Comparison of ENCODE assay signal across 10 cellular contexts in the genomic region with DNA sequence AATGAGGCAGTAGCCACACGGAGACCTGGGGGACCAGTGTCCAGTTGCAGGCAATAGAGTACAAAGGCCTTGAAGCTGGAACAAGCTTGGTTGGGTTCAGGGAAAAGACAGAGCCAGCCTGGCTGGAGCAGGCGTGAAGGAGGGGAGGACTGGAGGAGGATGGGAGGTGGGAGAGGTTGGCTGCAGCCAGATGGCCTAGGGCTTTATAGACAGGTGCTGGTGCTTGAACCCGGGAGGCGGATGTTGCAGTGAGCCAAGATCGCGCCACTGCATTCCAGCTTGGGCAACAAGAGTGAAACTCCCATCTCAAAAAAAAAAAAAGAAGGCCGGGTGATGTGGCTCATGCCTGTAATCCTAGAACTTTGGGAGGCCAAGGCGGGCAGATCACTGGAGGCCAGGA. TPM values are rescaled to one million over a fixed set of nuclear protein-coding genes. Genes with fewer than 3 reads are reported as not detected.
A peak's percentile ranks its signal among the peaks of the same experiment; 100 is the strongest.
DNase-seq lines count a peak whose midpoint lies in the region; ATAC-seq and TF ChIP-seq lines count a peak whose summit lies in the region.
"Had no signal": no experiment of that assay in that cellular context is flagged by ENCODE, and none has a peak within 500 bp of the region (broad histone marks: within the 10 kb centered on the region; RNA-seq: fewer than 3 reads in every experiment).

No MANE protein-coding gene starts in this region.

- H3K9me2 ChIP-seq in PC-3 (replicated peaks; ENCODE audit: low read length), result no peaks in the 10 kb centered on the region

- H3K4me3 ChIP-seq in PC-3 (ENCODE audit: low read length), result peak overlapping the region; percentile 91
- H3K4me3 ChIP-seq in spleen, result peak overlapping the region in 1 of 8 donors; percentile 77

- H3K79me2 ChIP-seq in PC-3 (ENCODE audit: low read length), result peaks cover 66% of the 10 kb centered on the region

- intact Hi-C loops in PC-3 (cut with micrococcal nuclease), result loop anchor here (2.0 kb wide), 1 partner anchor 39 kb away; the partner anchor contains the start of gene C19orf33
- intact Hi-C loops in spleen (cut with DNase I; ENCODE audit: low total_unique reads), result no loop called here

- H3K36me3 ChIP-seq in PC-3 (ENCODE audit: low read depth, low read length) (no peaks in the 10 kb centered on the region), spleen (no peaks in the 10 kb centered on the region)

- no peaks in the 10 kb centered on the region for H3K27me3 Mint-ChIP-seq in T-helper 1 cell treated with Interleukin-12 subunit alpha and Interleukin-12 subunit beta and Interleukin-4 antibody, amounts not matched to agents 30 μg/mL and 1 μg/mL, for 36 hours (ENCODE audit: low read depth)
- H3K27me3 Mint-ChIP-seq in glutamatergic neuron (ENCODE audit: unreplicated experiment) (peaks cover 2% of the 10 kb centered on the region), immature natural killer cell (ENCODE audit: low read depth in 3 of 3) (peaks cover 11 to 19% (median 11%) of the 10 kb centered on the region in 3 donors)

- H3K27me3 ChIP-seq in PC-3 (ENCODE audit: low read length), result no peaks in the 10 kb centered on the region
- H3K27me3 ChIP-seq in spleen (replicated peaks in 1 of 7), result peaks cover 0 to 12% (median 0%) of the 10 kb centered on the region in 7 donors

- peaks cover 60% of the 10 kb centered on the region for H3K4me1 ChIP-seq in PC-3 (ENCODE audit: insufficient read depth, low read length)
- H3K4me1 ChIP-seq in spleen, result peaks cover 0 to 60% (median 41%) of the 10 kb centered on the region in 6 donors

- H3K9me3 ChIP-seq in PC-3 (ENCODE audit: low read length) (no peaks in the 10 kb centered on the region), spleen (no peaks in the 10 kb centered on the region)

- ATAC-seq in PC-3, result no peak

- no TSS peak for BruUV-seq in PC-3 (replicated peaks; lab: Mats Ljungman, UMichigan)

- no peak for TF ChIP-seq CTCF in PC-3 (conservative IDR thresholded peaks at IDR 0.05; ENCODE audit: low read depth, low read length)
- no peak for TF ChIP-seq CTCF in glutamatergic neuron (IDR thresholded peaks at IDR 0.05; ENCODE audit: partially characterized antibody, unreplicated experiment)
- no peak for TF ChIP-seq CTCF in spleen (IDR thresholded peaks at IDR 0.05 in 8 of 11, conservative IDR thresholded peaks at IDR 0.05 in 3 of 11)

- H3K9me3 Mint-ChIP-seq in T-helper 1 cell treated with Interleukin-12 subunit alpha and Interleukin-12 subunit beta and Interleukin-4 antibody, amounts not matched to agents 30 μg/mL and 1 μg/mL, for 36 hours, result no peaks in the 10 kb centered on the region
- H3K9me3 Mint-ChIP-seq in glutamatergic neuron (ENCODE audit: unreplicated experiment) (peaks cover 8% of the 10 kb centered on the region), immature natural killer cell (no peaks in the 10 kb centered on the region)

- peaks cover 18% of the 10 kb centered on the region for H4K20me1 ChIP-seq in PC-3 (ENCODE audit: low read length)

- H3F3A ChIP-seq in PC-3 (ENCODE audit: low read length, unreplicated experiment), result no peaks in the 10 kb centered on the region

- peak overlapping the region; percentile 85 for H3K4me2 ChIP-seq in PC-3 (ENCODE audit: low read length)

- CTCF ChIA-PET in PC-3 (lab: Charles Lee), result no interaction called here

- H3K36me3 Mint-ChIP-seq in T-helper 1 cell treated with Interleukin-12 subunit alpha and Interleukin-12 subunit beta and Interleukin-4 antibody, amounts not matched to agents 30 μg/mL and 1 μg/mL, for 36 hours (ENCODE audit: low read depth), result peaks cover 3% of the 10 kb centered on the region
- H3K36me3 Mint-ChIP-seq in glutamatergic neuron (ENCODE audit: unreplicated experiment) (peaks cover 9% of the 10 kb centered on the region), immature natural killer cell (no peaks in the 10 kb centered on the region)

- DNase-seq in T-helper 1 cell (no peak), PC-3 (peak; percentile 37), glutamatergic neuron (no peak), spleen (no peak), immature natural killer cell (no peak), cerebellum (ENCODE audit: low spot score) (no peak), NCI-H748 (lab: John Stamatoyannopoulos, UW; ENCODE audit: unreplicated experiment) (no peak)
- DNase-seq: effector CD8-positive, alpha-beta T cell; NCI-H1436 treated with DMSO at 0.1 percent for 48 hours had no signal

- H2AFZ ChIP-seq in PC-3 (ENCODE audit: low read length), result no peak overlapping the region

- no peak for TF ChIP-seq POLR2A in spleen (IDR thresholded peaks at IDR 0.05)

- H3K9ac ChIP-seq in PC-3 (ENCODE audit: low read length), result peak overlapping the region; percentile 86

- WGBS in spleen, 5 donors, result 83 to 96% (median 91%) methylated on average over 8 of the region's 8 CpGs

- peak overlapping the region; percentile 88 for H3K27ac Mint-ChIP-seq in T-helper 1 cell treated with Interleukin-12 subunit alpha and Interleukin-12 subunit beta and Interleukin-4 antibody, amounts not matched to agents 30 μg/mL and 1 μg/mL, for 36 hours
- H3K27ac Mint-ChIP-seq in glutamatergic neuron (ENCODE audit: unreplicated experiment) (peak overlapping the region; percentile 83), immature natural killer cell (no peak overlapping the region)

- peaks cover 46% of the 10 kb centered on the region for H3K4me1 Mint-ChIP-seq in T-helper 1 cell treated with Interleukin-12 subunit alpha and Interleukin-12 subunit beta and Interleukin-4 antibody, amounts not matched to agents 30 μg/mL and 1 μg/mL, for 36 hours (ENCODE audit: low read depth)
- H3K4me1 Mint-ChIP-seq in glutamatergic neuron (ENCODE audit: low read depth, unreplicated experiment) (peaks cover 39% of the 10 kb centered on the region), immature natural killer cell (peaks cover 10 to 13% of the 10 kb centered on the region in 2 donors)

- peak overlapping the region; percentile 73 for H3K27ac ChIP-seq in PC-3 (ENCODE audit: low read length)
- H3K27ac ChIP-seq in spleen, result peak overlapping the region in 6 of 8 donors; percentile 81 to 90 (median 89)

- POLR2A ChIA-PET in PC-3 (lab: Charles Lee; ENCODE audit: unreplicated experiment), result interaction anchor here (0.6 to 1.9 kb wide), 3 partner anchors 24 to 766 kb away, joined by 3 to 7 read pairs (median 5); partner anchors contain the start of gene FBXO27

- H3K4me3 Mint-ChIP-seq in T-helper 1 cell treated with Interleukin-12 subunit alpha and Interleukin-12 subunit beta and Interleukin-4 antibody, amounts not matched to agents 30 μg/mL and 1 μg/mL, for 36 hours, result peak overlapping the region; percentile 89
- peak overlapping the region; percentile 96 for H3K4me3 Mint-ChIP-seq in glutamatergic neuron (ENCODE audit: unreplicated experiment)
- H3K4me3 Mint-ChIP-seq in immature natural killer cell, result no peak overlapping the region

RNA-seq across cellular contexts. Expression of gene SPINT2, which starts 1.7 kb away (rescaled TPM):
- 442 and 650 TPM in 2 replicates for total RNA-seq in PC-3 (2014; rRNA removed)
- total RNA-seq in glutamatergic neuron (ENCODE audit: unreplicated experiment), result 78.9 TPM
- 10 to 100 TPM; 41.2 to 87.8 (median 59.5) TPM for total RNA-seq in spleen
- 10 to 100 TPM; 63.2 to 82.9 (median 65.6) TPM for polyA plus RNA-seq in spleen
- 10 to 100 TPM in 2 of 3 donors, 1 to 10 TPM in 1; 4.3 to 29.1 (median 22.4) TPM for polyA plus RNA-seq in immature natural killer cell
- 53.1 TPM for total RNA-seq in cerebellum

RNA-seq across cellular contexts. Expression of gene PPP1R14A, which starts 9.9 kb away (rescaled TPM):
- total RNA-seq in PC-3 (2014; rRNA removed), result not detected in 2 replicates
- total RNA-seq in glutamatergic neuron (ENCODE audit: unreplicated experiment), result 327 TPM
- total RNA-seq in spleen, result 100 to 1,000 TPM in 2 of 7 donors, 10 to 100 TPM in 5; 26.1 to 102 (median 54.5) TPM
- polyA plus RNA-seq in spleen, result 100 to 1,000 TPM in 1 of 3 donors, 10 to 100 TPM in 2; 66.7 to 145 (median 97.2) TPM
- polyA plus RNA-seq in immature natural killer cell, result 1 to 10 TPM in 2 of 3 donors, under 1 TPM in 1; 0.72 to 5.7 (median 1.9) TPM
- total RNA-seq in cerebellum, result 1.5 TPM

RNA-seq across cellular contexts. Expression of gene C19orf33, which starts 38.0 kb away (rescaled TPM):
- total RNA-seq in PC-3 (2014; rRNA removed) (169 and 212 TPM in 2 replicates), glutamatergic neuron (ENCODE audit: unreplicated experiment) (1.1 TPM), spleen (1 to 10 TPM in 5 of 7 donors, not detected in 2; 3.2 to 6.1 (median 4.1) TPM), cerebellum (not detected)
- polyA plus RNA-seq in spleen (10 to 100 TPM; 11.0 to 53.6 (median 11.2) TPM), immature natural killer cell (1 to 10 TPM in 1 of 3 donors, not detected in 2; 2.8 TPM)

RNA-seq across cellular contexts. Expression of gene DPF1, which starts 42.0 kb away (rescaled TPM):
- 7.7 and 8.1 TPM in 2 replicates for total RNA-seq in PC-3 (2014; rRNA removed)
- total RNA-seq in glutamatergic neuron (ENCODE audit: unreplicated experiment), result 33.8 TPM
- not detected for total RNA-seq in spleen
- polyA plus RNA-seq in spleen, result under 1 TPM; 0.04 to 0.06 (median 0.06) TPM
- polyA plus RNA-seq in immature natural killer cell, result not detected
- total RNA-seq in cerebellum, result 16.6 TPM

RNA-seq across cellular contexts. Expression of gene YIF1B, which starts 49.7 kb away (rescaled TPM):
- total RNA-seq in PC-3 (2014; rRNA removed), result 62.9 and 72.3 TPM in 2 replicates
- total RNA-seq in glutamatergic neuron (ENCODE audit: unreplicated experiment), result 101 TPM
- total RNA-seq in spleen, result 10 to 100 TPM; 31.4 to 40.6 (median 38.4) TPM
- polyA plus RNA-seq in spleen, result 10 to 100 TPM; 41.2 to 56.7 (median 46.6) TPM
- polyA plus RNA-seq in immature natural killer cell, result 10 to 100 TPM; 47.7 to 82.5 (median 54.9) TPM
- 25.5 TPM for total RNA-seq in cerebellum

Comparison
In these comparisons a context has a peak if more than half of its experiments do, and no peak if none do; other contexts are left out.
1. H3K27ac Mint-ChIP-seq: peak in T-helper 1 cell treated with Interleukin-12 subunit alpha and Interleukin-12 subunit beta and Interleukin-4 antibody, amounts not matched to agents 30 μg/mL and 1 μg/mL, for 36 hours (single experiment) and glutamatergic neuron (single experiment); none in immature natural killer cell (0 of 6).
2. H3K4me3 Mint-ChIP-seq: peak in T-helper 1 cell treated with Interleukin-12 subunit alpha and Interleukin-12 subunit beta and Interleukin-4 antibody, amounts not matched to agents 30 μg/mL and 1 μg/mL, for 36 hours (single experiment) and glutamatergic neuron (single experiment); none in immature natural killer cell (0 of 5).
3. RNA of gene PPP1R14A, which starts 9.9 kb away (total RNA-seq): 327 TPM in glutamatergic neuron (single experiment) and 26.1 to 102 TPM in spleen; 1.5 TPM in cerebellum (single experiment) and not detected in PC-3; every median in the first group is over 10 times any median in the second.
4. RNA of gene C19orf33, which starts 38.0 kb away (total RNA-seq): 169 to 212 TPM in PC-3; 3.2 to 6.1 TPM in spleen, 1.1 TPM in glutamatergic neuron (single experiment) and not detected in cerebellum (single experiment); every median in the first group is over 10 times any median in the second.